10 cellular contexts compared by ENCODE assay signal in the genomic region with DNA sequence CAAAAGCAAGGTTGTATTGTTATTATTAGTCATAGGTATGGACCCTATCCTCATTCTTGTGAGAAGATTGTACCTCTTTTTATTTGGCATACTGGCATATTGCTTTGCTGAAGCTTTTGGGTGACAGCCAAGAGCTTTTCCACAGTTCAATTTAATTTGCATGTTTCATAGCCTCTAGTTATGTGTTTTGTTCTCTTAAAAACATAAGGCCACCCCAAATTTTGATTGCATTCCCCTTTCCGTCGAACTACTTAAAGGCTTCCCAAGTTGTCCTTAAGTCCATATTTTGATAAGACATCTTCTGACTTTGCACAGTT. TPM values are rescaled to one million over a fixed set of nuclear protein-coding genes. Genes with fewer than 3 reads are reported as not detected.
A peak's percentile ranks its signal among the peaks of the same experiment; 100 is the strongest.
DNase-seq lines count a peak whose midpoint lies in the region; ATAC-seq and TF ChIP-seq lines count a peak whose summit lies in the region.
"Had no signal": no experiment of that assay in that cellular context is flagged by ENCODE, and none has a peak within 500 bp of the region (broad histone marks: within the 10 kb centered on the region; RNA-seq: fewer than 3 reads in every experiment).

No MANE protein-coding gene starts in this region.

- ATAC-seq in GM21528 (IDR thresholded peaks at IDR 0.05; ENCODE audit: low FRiP score, unreplicated experiment) = no peak

- no peak overlapping the region for H3K27ac ChIP-seq in HUES6 (ENCODE audit: low read depth, low read length)
- peak overlapping the region; percentile 88 to 91 for H3K27ac ChIP-seq in mucosa of rectum (ENCODE audit: low read depth in 2 of 2, low read length in 2 of 2)
- H3K27ac ChIP-seq in caudate nucleus (ENCODE audit: low read depth, low read length) = no peak overlapping the region

- no peak for TF ChIP-seq CTCF in AG04449 (IDR thresholded peaks at IDR 0.05; ENCODE audit: insufficient read depth, low read length, missing control alignments)
- no peak for TF ChIP-seq CTCF in brain (conservative IDR thresholded peaks at IDR 0.05)
- no peak for TF ChIP-seq CTCF in GM10266 (IDR thresholded peaks at IDR 0.05; ENCODE audit: control insufficient read depth, insufficient read depth, low read depth, missing control alignments)

- H3K4me1 ChIP-seq in HUES6 (ENCODE audit: control insufficient read depth, insufficient read depth, low read length) (peaks cover 15% of the 10 kb centered on the region), mucosa of rectum (ENCODE audit: control insufficient read depth in 2 of 2, insufficient read depth in 2 of 2, low read length in 2 of 2) (peaks cover 16 to 27% of the 10 kb centered on the region in 2 donors)

- no peak for DNase-seq in AG04449 (ENCODE audit: low read depth, low spot score)
- no peak for DNase-seq in caudate nucleus (lab: John Stamatoyannopoulos, UW)
- no peak for DNase-seq in stimulated activated CD4-positive, alpha-beta T cell treated with anti-CD3 and anti-CD28 coated beads, Interleukin-4, amount 100 ng/mL, for 1 hour
- DNase-seq in GM10266 (ENCODE audit: extremely low spot score) = no peak
- DNase-seq: left colon, trophoblast cell had no signal

- H3K27me3 ChIP-seq in HUES6 (ENCODE audit: control insufficient read depth, insufficient read depth, low read length) (no peaks in the 10 kb centered on the region), mucosa of rectum (ENCODE audit: control insufficient read depth in 2 of 2, insufficient read depth in 2 of 2, low read length in 2 of 2) (no peaks in the 10 kb centered on the region)

- H3K9me3 ChIP-seq in HUES6 (ENCODE audit: control insufficient read depth, insufficient read depth, low read depth, low read length) (no peaks in the 10 kb centered on the region), mucosa of rectum (ENCODE audit: control insufficient read depth in 2 of 2, low read length in 2 of 2) (no peaks in the 10 kb centered on the region)

- H3K9ac ChIP-seq in HUES6 (ENCODE audit: low read length) (no peak overlapping the region), mucosa of rectum (ENCODE audit: low read depth in 1 of 2, low read length in 2 of 2) (peak overlapping the region; percentile 5 to 90)

- H3K4me3 ChIP-seq in AG04449 (ENCODE audit: low read depth, low read length) (peak overlapping the region; percentile 85), HUES6 (ENCODE audit: low read depth, low read length) (peak overlapping the region; percentile 99), mucosa of rectum (ENCODE audit: low read length in 2 of 2) (peak overlapping the region; percentile 90 to 92)

- POLR2A ChIA-PET in AG04449 (lab: Yijun Ruan, JAX) = no interaction called here

- CTCF ChIA-PET in AG04449 (lab: Yijun Ruan, JAX) = interaction anchor here (0.8 to 6.1 kb wide), 5 partner anchors 141 to 334 kb away, joined by 3 to 98 read pairs (median 4); no protein-coding TSS in a partner anchor

- H3K4me1 Mint-ChIP-seq in brain = peaks cover 57% of the 10 kb centered on the region

- H3K36me3 ChIP-seq in HUES6 (ENCODE audit: control insufficient read depth, insufficient read depth, low read length) = no peaks in the 10 kb centered on the region
- H3K36me3 ChIP-seq in mucosa of rectum (ENCODE audit: control insufficient read depth in 2 of 2, insufficient read depth in 2 of 2, low read length in 2 of 2) = no peaks in the 10 kb centered on the region

- H3K9me3 Mint-ChIP-seq in brain = no peaks in the 10 kb centered on the region

- peaks cover 8% of the 10 kb centered on the region for H3K27me3 Mint-ChIP-seq in brain

- H3K27ac Mint-ChIP-seq in brain = peak overlapping the region in 4 of 5 experiments; percentile 26 to 94 (median 84)

- H3K36me3 Mint-ChIP-seq in brain = no peaks in the 10 kb centered on the region

- H3K4me3 Mint-ChIP-seq in brain = peak overlapping the region; percentile 87 to 97 (median 91)

RNA-seq across cellular contexts. Expression of gene MCU, which starts 1.6 kb away (rescaled TPM):
- polyA plus RNA-seq in brain (ENCODE audit: insufficient read depth, low read depth, low replicate concordance) = 13.6 TPM

Comparison
In these comparisons a context has a peak if more than half of its experiments do, and no peak if none do; other contexts are left out.
1. H3K27ac ChIP-seq: peak in mucosa of rectum (2 of 2); none in HUES6 (single experiment) and caudate nucleus (single experiment).
2. Peak in every context shown above with its lines, with median percentiles within 50 percentile points of each other: H3K4me3 ChIP-seq.